ENCODE assay signal across 1 cellular context in genomic region chr12:46370792-46371717, GRCh38.
TF ChIP-seq lines count a peak whose summit lies in the region.

No MANE protein-coding gene starts in this region.

TF ChIP-seq in HepG2, 621 proteins besides CTCF, POLR2A, EP300 and RAD21 (continued from another document and continues in another):
- no peak for TF ChIP-seq PAWR (CRISPR knock-in tag; IDR thresholded peaks at IDR 0.05; ENCODE audit: borderline replicate concordance)
- TF ChIP-seq ZNF512B (CRISPR knock-in tag; IDR thresholded peaks at IDR 0.05; ENCODE audit: borderline replicate concordance): no peak
- TF ChIP-seq HNRNPK (IDR thresholded peaks at IDR 0.05; ENCODE audit: low read depth, low read length, poor library complexity, severe bottlenecking): peak; percentile 39
- peak; percentile 44; the same call in 1 of the 2 replicates for TF ChIP-seq ZFY (CRISPR knock-in tag; IDR thresholded peaks at IDR 0.05)
- 0 out of 2 replicates have a peak, but pooled peaks have one; percentile 9 for TF ChIP-seq TFE3 (CRISPR knock-in tag; IDR thresholded peaks at IDR 0.05)
- TF ChIP-seq ZNF10 (CRISPR knock-in tag; IDR thresholded peaks at IDR 0.05; ENCODE audit: borderline replicate concordance, low read depth): no peak
- TF ChIP-seq NFYB (CRISPR knock-in tag; IDR thresholded peaks at IDR 0.05): 0 out of 2 replicates have a peak, but pooled peaks have one; percentile 9
- peak; percentile 41; the same call in 1 of the 2 replicates for TF ChIP-seq ATF2 (CRISPR knock-in tag; IDR thresholded peaks at IDR 0.05)
- TF ChIP-seq RAD51 (IDR thresholded peaks at IDR 0.05; ENCODE audit: borderline replicate concordance): peak; percentile 96
- TF ChIP-seq ZNF841 (CRISPR knock-in tag; IDR thresholded peaks at IDR 0.05; ENCODE audit: borderline replicate concordance): 0 out of 2 replicates have a peak, but pooled peaks have one; percentile 14
- peak; percentile 90 for TF ChIP-seq AFF4 (CRISPR knock-in tag; IDR thresholded peaks at IDR 0.05)
- peak; percentile 54; the same call in 1 of the 2 replicates for TF ChIP-seq TSC22D2 (CRISPR knock-in tag; IDR thresholded peaks at IDR 0.05; ENCODE audit: borderline replicate concordance)
- TF ChIP-seq SMARCE1 (IDR thresholded peaks at IDR 0.05; ENCODE audit: borderline replicate concordance): no peak
- TF ChIP-seq HOXA3 (CRISPR knock-in tag; IDR thresholded peaks at IDR 0.05): peak; percentile 52; the same call in 1 of the 2 replicates
- TF ChIP-seq ZNF431 (CRISPR knock-in tag; IDR thresholded peaks at IDR 0.05; ENCODE audit: borderline replicate concordance, low read depth): no peak
- TF ChIP-seq ZNF780A (CRISPR knock-in tag; IDR thresholded peaks at IDR 0.05): peak; percentile 40; the same call in 1 of the 2 replicates
- TF ChIP-seq ZNF770 (CRISPR knock-in tag; IDR thresholded peaks at IDR 0.05): no peak
- peak; percentile 18; the same call in 1 of the 2 replicates for TF ChIP-seq CREM (IDR thresholded peaks at IDR 0.05)
- no peak for TF ChIP-seq CREM (CRISPR knock-in tag; IDR thresholded peaks at IDR 0.05)
- peak; percentile 52; the same call in 1 of the 2 replicates for TF ChIP-seq ATF5 (CRISPR knock-in tag; IDR thresholded peaks at IDR 0.05; ENCODE audit: low read depth)
- TF ChIP-seq MAZ (IDR thresholded peaks at IDR 0.05; ENCODE audit: borderline replicate concordance, low read depth, low read length): peak; percentile 80
- TF ChIP-seq MAZ (CRISPR knock-in tag; IDR thresholded peaks at IDR 0.05; ENCODE audit: low read depth): peak; percentile 63
- peak; percentile 100 for TF ChIP-seq AGO2 (optimal IDR thresholded peaks at IDR 0.05; ENCODE audit: low read depth, low read length)
- 0 out of 2 replicates have a peak, but pooled peaks have one; percentile 8 for TF ChIP-seq HMG20A (CRISPR knock-in tag; IDR thresholded peaks at IDR 0.05; ENCODE audit: borderline replicate concordance)
- peak; percentile 65 for TF ChIP-seq ZNF331 (CRISPR knock-in tag; IDR thresholded peaks at IDR 0.05)
- peak; percentile 65; the same call in 1 of the 2 replicates for TF ChIP-seq ZSCAN21 (CRISPR knock-in tag; IDR thresholded peaks at IDR 0.05; ENCODE audit: borderline replicate concordance)
- TF ChIP-seq SSRP1 (CRISPR knock-in tag; IDR thresholded peaks at IDR 0.05): peak; percentile 74; the same call in 1 of the 2 replicates
- TF ChIP-seq ZNF329 (CRISPR knock-in tag; IDR thresholded peaks at IDR 0.05; ENCODE audit: low read depth): peak; percentile 23; the same call in 1 of the 2 replicates
- no peak for TF ChIP-seq RFX1 (IDR thresholded peaks at IDR 0.05)
- TF ChIP-seq RBAK (CRISPR knock-in tag; IDR thresholded peaks at IDR 0.05): no peak
- no peak for TF ChIP-seq ETS1 (CRISPR knock-in tag; IDR thresholded peaks at IDR 0.05)
- TF ChIP-seq JUND (CRISPR knock-in tag; IDR thresholded peaks at IDR 0.05): peak; percentile 49; the same call in 1 of the 2 replicates
- TF ChIP-seq MNT (IDR thresholded peaks at IDR 0.05): 0 out of 2 replicates have a peak, but pooled peaks have one; percentile 12
- TF ChIP-seq SIX1 (CRISPR knock-in tag; IDR thresholded peaks at IDR 0.05; ENCODE audit: borderline replicate concordance): no peak
- peak; percentile 74 for TF ChIP-seq ZNF691 (CRISPR knock-in tag; IDR thresholded peaks at IDR 0.05; ENCODE audit: borderline replicate concordance, low read depth)
- TF ChIP-seq HOXA5 (CRISPR knock-in tag; IDR thresholded peaks at IDR 0.05): 0 out of 2 replicates have a peak, but pooled peaks have one; percentile 36
- TF ChIP-seq TOPORS (CRISPR knock-in tag; IDR thresholded peaks at IDR 0.05): peak; percentile 41; the same call in 1 of the 2 replicates
- TF ChIP-seq ZGPAT (CRISPR knock-in tag; IDR thresholded peaks at IDR 0.05): peak; percentile 68; the same call in 1 of the 2 replicates
- TF ChIP-seq KDM2A (CRISPR knock-in tag; IDR thresholded peaks at IDR 0.05; ENCODE audit: borderline replicate concordance, low read depth): peak; percentile 79
- TF ChIP-seq SKI (IDR thresholded peaks at IDR 0.05; ENCODE audit: partially characterized antibody): peak; percentile 72
- no peak; the same call in 1 of the 2 replicates for TF ChIP-seq ZNF580 (CRISPR knock-in tag; IDR thresholded peaks at IDR 0.05; ENCODE audit: borderline replicate concordance, low read depth)
- peak; percentile 97 for TF ChIP-seq PAF1 (CRISPR knock-in tag; IDR thresholded peaks at IDR 0.05)
- TF ChIP-seq ZNF432 (CRISPR knock-in tag; IDR thresholded peaks at IDR 0.05; ENCODE audit: borderline replicate concordance): peak; percentile 74; the same call in 1 of the 2 replicates
- peak; percentile 72; the same call in 1 of the 2 replicates for TF ChIP-seq GABPB1 (CRISPR knock-in tag; IDR thresholded peaks at IDR 0.05)
